Comparison of ENCODE assay signal across 7 cellular contexts in the genomic region with DNA sequence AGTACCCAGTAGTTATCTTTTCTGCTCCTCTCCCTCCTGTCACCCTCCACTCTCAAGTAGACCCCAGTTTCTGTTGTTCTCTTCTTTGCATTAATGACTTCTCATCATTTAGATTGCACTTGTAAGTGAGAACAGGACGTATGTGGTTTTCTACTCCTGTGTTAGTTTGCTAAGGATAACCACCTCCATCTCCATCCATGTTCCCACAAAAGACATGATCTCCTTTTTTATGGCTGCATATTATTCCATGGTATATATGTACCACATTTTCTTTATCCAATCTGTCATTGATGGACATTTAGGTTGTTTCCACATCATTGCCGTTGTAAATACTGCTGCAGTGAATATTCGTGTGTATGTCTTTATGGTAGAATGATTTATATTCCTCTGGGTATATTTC.
"Had no signal": no experiment of that assay in that cellular context is flagged by ENCODE, and none has a peak within 500 bp of the region (broad histone marks: within the 10 kb centered on the region; RNA-seq: fewer than 3 reads in every experiment).

No MANE protein-coding gene starts in this region.

- DNase-seq: IMR-90, KBM-7, KG1 had no signal

- H3K27ac ChIP-seq: HL-60, KMS-11 had no signal

- ATAC-seq: HepG2 had no signal

- H3K9ac ChIP-seq: KMS-11 had no signal

- FAIRE-seq: HepG2, HTR-8/SVneo had no signal

- H3K4me2 ChIP-seq: KMS-11 had no signal
